ENCODE assay signal across 19 cellular contexts in genomic region chr22:27788889-27789288, GRCh38. TPM values are rescaled to one million over a fixed set of nuclear protein-coding genes. Genes with fewer than 3 reads are reported as not detected.
DNase-seq lines count a peak whose midpoint lies in the region; TF ChIP-seq lines count a peak whose summit lies in the region.
"Had no signal": no experiment of that assay in that cellular context is flagged by ENCODE, and none has a peak within 500 bp of the region (broad histone marks: within the 10 kb centered on the region; RNA-seq: fewer than 3 reads in every experiment).

No MANE protein-coding gene starts in this region.

- no peaks in the 10 kb centered on the region for H3K27me3 ChIP-seq in ACC112 (ENCODE audit: insufficient read depth, low read length)
- no peaks in the 10 kb centered on the region for H3K27me3 ChIP-seq in esophagus squamous epithelium
- H3K27me3 ChIP-seq in sigmoid colon = no peaks in the 10 kb centered on the region
- H3K27me3 ChIP-seq in spleen (replicated peaks in 1 of 7) = peaks cover 0 to 14% (median 0%) of the 10 kb centered on the region in 7 donors

- intact Hi-C loops in esophagus squamous epithelium (cut with DNase I) = no loop called here
- intact Hi-C loops in sigmoid colon (cut with DNase I) = no loop called here
- intact Hi-C loops in spleen (cut with DNase I; ENCODE audit: low total_unique reads) = no loop called here

- no peak for TF ChIP-seq POLR2A in esophagus squamous epithelium (IDR thresholded peaks at IDR 0.05)
- no peak for TF ChIP-seq POLR2A in sigmoid colon (IDR thresholded peaks at IDR 0.05)
- TF ChIP-seq POLR2A in spleen (IDR thresholded peaks at IDR 0.05) = no peak

- H3K4me3 ChIP-seq in ACC112 (ENCODE audit: low read depth, low read length) = no peak overlapping the region
- H3K4me3 ChIP-seq in astrocyte of the spinal cord (ENCODE audit: low read depth, low read length) = no peak overlapping the region
- no peak overlapping the region for H3K4me3 ChIP-seq in esophagus squamous epithelium
- no peak overlapping the region for H3K4me3 ChIP-seq in sigmoid colon
- H3K4me3 ChIP-seq in spleen = no peak overlapping the region

- no peak for TF ChIP-seq CTCF in astrocyte of the spinal cord (IDR thresholded peaks at IDR 0.05; ENCODE audit: low read depth, low read length)
- no peak for TF ChIP-seq CTCF in esophagus squamous epithelium (IDR thresholded peaks at IDR 0.05)
- TF ChIP-seq CTCF in sigmoid colon (IDR thresholded peaks at IDR 0.05) = no peak
- no peak for TF ChIP-seq CTCF in spleen (IDR thresholded peaks at IDR 0.05 in 8 of 11, conservative IDR thresholded peaks at IDR 0.05 in 3 of 11)

- 71 to 78% methylated on average over 7 of the region's 7 CpGs for WGBS in esophagus squamous epithelium, 2 donors
- WGBS in sigmoid colon, 2 donors = 87 to 91% methylated on average over 7 of the region's 7 CpGs
- WGBS in spleen, 5 donors = 85 to 95% (median 92%) methylated on average over 7 of the region's 7 CpGs

- H2AFZ ChIP-seq in ACC112 (ENCODE audit: low read length, unreplicated experiment) = no peak overlapping the region

- H3K4me1 ChIP-seq in ACC112 (ENCODE audit: control insufficient read depth, insufficient read depth, low read length, unreplicated experiment) (no peaks in the 10 kb centered on the region), esophagus squamous epithelium (peaks cover 0 to 48% (median 4%) of the 10 kb centered on the region in 3 donors), sigmoid colon (peaks cover 0 to 32% (median 8%) of the 10 kb centered on the region in 4 donors), spleen (peaks cover 0 to 6% (median 0%) of the 10 kb centered on the region in 6 donors)
- H3K4me1 ChIP-seq: BE2C had no signal

- in situ Hi-C loops in astrocyte of the spinal cord (cut with HindIII; ENCODE audit: low sequenced_read_pairs) = no loop called here

- TF ChIP-seq EP300 in sigmoid colon (IDR thresholded peaks at IDR 0.05) = no peak

- H3K9me3 ChIP-seq in esophagus squamous epithelium (no peaks in the 10 kb centered on the region), sigmoid colon (no peaks in the 10 kb centered on the region), spleen (no peaks in the 10 kb centered on the region)
- H3K9me3 ChIP-seq: BE2C had no signal

- H3K27ac ChIP-seq in ACC112 (ENCODE audit: low read depth, low read length) = peak overlapping the region; percentile 19; the same call in 1 of the 2 replicates
- peak overlapping the region in 3 of 4 donors; percentile 81 to 89 (median 89) for H3K27ac ChIP-seq in esophagus squamous epithelium
- peak overlapping the region; percentile 67 to 93 (median 79) for H3K27ac ChIP-seq in sigmoid colon
- H3K27ac ChIP-seq in spleen = no peak overlapping the region

- no peaks in the 10 kb centered on the region for H3K79me2 ChIP-seq in ACC112 (ENCODE audit: control insufficient read depth, insufficient read depth, low read length, unreplicated experiment)

- DNase-seq in astrocyte of the spinal cord (ENCODE audit: low read depth, low spot score) (peak; percentile 7), esophagus squamous epithelium (lab: John Stamatoyannopoulos, UW) (no peak), sigmoid colon (no peak), spleen (no peak), epidermal melanocyte (ENCODE audit: insufficient read length, low spot score) (no peak), NCI-H69 (lab: John Stamatoyannopoulos, UW) (no peak)
- DNase-seq in activated naive CD4-positive, alpha-beta T cell treated with anti-CD3 and anti-CD28 coated beads, Interleukin-2, amount 50 U/mL, for 16 hours = no peak
- DNase-seq: BE2C; CD4-positive, CD25-positive, alpha-beta regulatory T cell; COR-L47; DMS 273 treated with DMSO at 0.1 percent for 48 hours; KG1; NCI-H1417 treated with DMSO at 0.1 percent for 48 hours; NCI-H187 treated with DMSO at 0.1 percent for 48 hours; NCI-H226; NCI-H524; PC-3; RPMI8226 had no signal

- H3K36me3 ChIP-seq in ACC112 (ENCODE audit: insufficient read depth, low read length) = no peaks in the 10 kb centered on the region
- H3K36me3 ChIP-seq in esophagus squamous epithelium = no peaks in the 10 kb centered on the region
- H3K36me3 ChIP-seq in sigmoid colon = no peaks in the 10 kb centered on the region
- H3K36me3 ChIP-seq in spleen = no peaks in the 10 kb centered on the region
- H3K36me3 ChIP-seq: BE2C had no signal

RNA-seq across cellular contexts. Expression of gene MN1, which starts 12.7 kb away (rescaled TPM):
- total RNA-seq in esophagus squamous epithelium = 1 to 10 TPM; 2.0 to 6.9 (median 3.1) TPM
- total RNA-seq in sigmoid colon = 10 to 100 TPM in 1 of 4 donors, 1 to 10 TPM in 3; 6.4 to 21.3 (median 7.5) TPM
- 1 to 10 TPM in 1 of 3 donors, under 1 TPM in 2; under 0.01 to 1.2 (median 0.85) TPM for polyA plus RNA-seq in sigmoid colon
- 1 to 10 TPM in 1 of 7 donors, under 1 TPM in 6; 0.54 to 1.5 (median 0.76) TPM for total RNA-seq in spleen
- under 1 TPM; 0.15 to 0.51 (median 0.33) TPM for polyA plus RNA-seq in spleen

Comparison
In these comparisons a context has a peak if more than half of its experiments do, and no peak if none do; other contexts are left out.
1. H3K27ac ChIP-seq: peak in ACC112 (single experiment), esophagus squamous epithelium (3 of 4) and sigmoid colon (4 of 4); none in spleen (0 of 8).